Comparison of ENCODE assay signal across 8 cellular contexts in the genomic region with DNA sequence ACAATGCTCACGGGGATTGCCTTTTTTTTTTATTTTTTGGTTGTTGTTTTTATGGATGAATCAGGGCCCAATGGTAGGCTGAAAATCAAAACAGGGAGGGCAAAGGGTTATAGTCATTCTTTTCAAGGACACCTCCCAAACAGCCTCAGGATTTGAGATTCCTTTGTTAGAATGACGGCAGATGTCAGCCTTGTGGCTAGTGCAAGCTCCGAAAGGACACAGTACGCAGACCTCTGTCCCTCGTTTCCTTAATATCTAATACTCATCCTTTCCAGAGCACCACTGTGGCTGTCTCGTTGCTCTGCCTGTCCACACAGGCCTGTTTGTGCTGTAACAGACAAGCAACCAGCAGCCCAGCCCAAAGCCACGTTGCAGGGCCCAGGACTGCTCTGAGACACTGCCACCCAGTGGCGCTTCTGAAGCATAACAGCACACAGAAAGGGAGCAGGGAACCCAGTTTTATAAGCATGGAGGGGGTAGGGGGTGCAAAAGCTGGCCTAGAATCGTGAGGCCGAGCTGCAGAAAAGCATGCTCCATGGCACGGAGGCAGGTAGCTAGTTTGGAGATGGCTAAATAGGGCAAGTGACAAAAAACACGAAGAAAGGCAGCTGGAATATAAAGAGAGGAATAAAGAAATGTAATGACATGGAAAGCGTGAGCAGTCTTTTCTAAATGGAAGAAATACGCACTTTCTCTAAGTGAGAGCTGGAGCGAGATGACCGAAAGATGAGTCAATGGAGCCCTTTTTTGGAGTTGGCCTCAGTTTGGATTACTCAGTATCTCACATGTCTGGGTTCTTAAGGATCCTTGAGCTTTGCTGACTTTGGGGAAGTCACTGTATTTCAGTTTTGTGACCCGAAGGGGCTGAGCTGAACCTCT. TPM values are rescaled to one million over a fixed set of nuclear protein-coding genes. Genes with fewer than 3 reads are reported as not detected.
DNase-seq lines count a peak whose midpoint lies in the region; TF ChIP-seq lines count a peak whose summit lies in the region.

No MANE protein-coding gene starts in this region.

- DNase-seq in ELR (ENCODE audit: low read depth) (peak; percentile 94), HFF-Myc (ENCODE audit: extremely low read depth, low read depth) (peak; percentile 85), NCI-H146 (lab: John Stamatoyannopoulos, UW) (peak; percentile 50), T-helper 1 cell (peak in 4 of 5 donors; percentile 17 to 64 (median 20)), astrocyte of the hippocampus (ENCODE audit: low read depth, low spot score) (peak; percentile 95), hippocampal formation (lab: John Stamatoyannopoulos, UW) (peak; percentile 67 to 78), renal cortical epithelial cell (ENCODE audit: low read depth) (peak; percentile 71)
- DNase-seq in effector CD8-positive, alpha-beta T cell (lab: John Stamatoyannopoulos, UW) = no peak

- H3K4me3 ChIP-seq in HFF-Myc (replicated peaks; ENCODE audit: low read depth, low read length) = 0 out of 2 replicates have a peak overlapping the region, but pooled peaks have one; percentile 3

- peak; percentile 92 for TF ChIP-seq CTCF in HFF-Myc (IDR thresholded peaks at IDR 0.05; ENCODE audit: low read depth, low read length, missing control alignments)

RNA-seq across cellular contexts. Expression of a gene that starts 40.7 kb away (rescaled TPM):
- total RNA-seq in renal cortical epithelial cell = 0.10 and 0.17 TPM in 2 replicates
